2 cellular contexts compared by ENCODE assay signal in genomic region chr1:18419845-18420184, GRCh38.
TF ChIP-seq lines count a peak whose summit lies in the region.

No MANE protein-coding gene starts in this region.

TF ChIP-seq in GM23338, 12 proteins besides CTCF, POLR2A, EP300 and RAD21:
- TF ChIP-seq EZH2phosphoT487 (IDR thresholded peaks at IDR 0.05; ENCODE audit: unreplicated experiment) (no peak), ZNF331 (CRISPR knock-in tag; IDR thresholded peaks at IDR 0.05; ENCODE audit: low read depth) (no peak), NANOG (IDR thresholded peaks at IDR 0.05; ENCODE audit: borderline replicate concordance) (peak; percentile 9; the same call in 1 of the 2 replicates)
- TF ChIP-seq, protein P1, sequence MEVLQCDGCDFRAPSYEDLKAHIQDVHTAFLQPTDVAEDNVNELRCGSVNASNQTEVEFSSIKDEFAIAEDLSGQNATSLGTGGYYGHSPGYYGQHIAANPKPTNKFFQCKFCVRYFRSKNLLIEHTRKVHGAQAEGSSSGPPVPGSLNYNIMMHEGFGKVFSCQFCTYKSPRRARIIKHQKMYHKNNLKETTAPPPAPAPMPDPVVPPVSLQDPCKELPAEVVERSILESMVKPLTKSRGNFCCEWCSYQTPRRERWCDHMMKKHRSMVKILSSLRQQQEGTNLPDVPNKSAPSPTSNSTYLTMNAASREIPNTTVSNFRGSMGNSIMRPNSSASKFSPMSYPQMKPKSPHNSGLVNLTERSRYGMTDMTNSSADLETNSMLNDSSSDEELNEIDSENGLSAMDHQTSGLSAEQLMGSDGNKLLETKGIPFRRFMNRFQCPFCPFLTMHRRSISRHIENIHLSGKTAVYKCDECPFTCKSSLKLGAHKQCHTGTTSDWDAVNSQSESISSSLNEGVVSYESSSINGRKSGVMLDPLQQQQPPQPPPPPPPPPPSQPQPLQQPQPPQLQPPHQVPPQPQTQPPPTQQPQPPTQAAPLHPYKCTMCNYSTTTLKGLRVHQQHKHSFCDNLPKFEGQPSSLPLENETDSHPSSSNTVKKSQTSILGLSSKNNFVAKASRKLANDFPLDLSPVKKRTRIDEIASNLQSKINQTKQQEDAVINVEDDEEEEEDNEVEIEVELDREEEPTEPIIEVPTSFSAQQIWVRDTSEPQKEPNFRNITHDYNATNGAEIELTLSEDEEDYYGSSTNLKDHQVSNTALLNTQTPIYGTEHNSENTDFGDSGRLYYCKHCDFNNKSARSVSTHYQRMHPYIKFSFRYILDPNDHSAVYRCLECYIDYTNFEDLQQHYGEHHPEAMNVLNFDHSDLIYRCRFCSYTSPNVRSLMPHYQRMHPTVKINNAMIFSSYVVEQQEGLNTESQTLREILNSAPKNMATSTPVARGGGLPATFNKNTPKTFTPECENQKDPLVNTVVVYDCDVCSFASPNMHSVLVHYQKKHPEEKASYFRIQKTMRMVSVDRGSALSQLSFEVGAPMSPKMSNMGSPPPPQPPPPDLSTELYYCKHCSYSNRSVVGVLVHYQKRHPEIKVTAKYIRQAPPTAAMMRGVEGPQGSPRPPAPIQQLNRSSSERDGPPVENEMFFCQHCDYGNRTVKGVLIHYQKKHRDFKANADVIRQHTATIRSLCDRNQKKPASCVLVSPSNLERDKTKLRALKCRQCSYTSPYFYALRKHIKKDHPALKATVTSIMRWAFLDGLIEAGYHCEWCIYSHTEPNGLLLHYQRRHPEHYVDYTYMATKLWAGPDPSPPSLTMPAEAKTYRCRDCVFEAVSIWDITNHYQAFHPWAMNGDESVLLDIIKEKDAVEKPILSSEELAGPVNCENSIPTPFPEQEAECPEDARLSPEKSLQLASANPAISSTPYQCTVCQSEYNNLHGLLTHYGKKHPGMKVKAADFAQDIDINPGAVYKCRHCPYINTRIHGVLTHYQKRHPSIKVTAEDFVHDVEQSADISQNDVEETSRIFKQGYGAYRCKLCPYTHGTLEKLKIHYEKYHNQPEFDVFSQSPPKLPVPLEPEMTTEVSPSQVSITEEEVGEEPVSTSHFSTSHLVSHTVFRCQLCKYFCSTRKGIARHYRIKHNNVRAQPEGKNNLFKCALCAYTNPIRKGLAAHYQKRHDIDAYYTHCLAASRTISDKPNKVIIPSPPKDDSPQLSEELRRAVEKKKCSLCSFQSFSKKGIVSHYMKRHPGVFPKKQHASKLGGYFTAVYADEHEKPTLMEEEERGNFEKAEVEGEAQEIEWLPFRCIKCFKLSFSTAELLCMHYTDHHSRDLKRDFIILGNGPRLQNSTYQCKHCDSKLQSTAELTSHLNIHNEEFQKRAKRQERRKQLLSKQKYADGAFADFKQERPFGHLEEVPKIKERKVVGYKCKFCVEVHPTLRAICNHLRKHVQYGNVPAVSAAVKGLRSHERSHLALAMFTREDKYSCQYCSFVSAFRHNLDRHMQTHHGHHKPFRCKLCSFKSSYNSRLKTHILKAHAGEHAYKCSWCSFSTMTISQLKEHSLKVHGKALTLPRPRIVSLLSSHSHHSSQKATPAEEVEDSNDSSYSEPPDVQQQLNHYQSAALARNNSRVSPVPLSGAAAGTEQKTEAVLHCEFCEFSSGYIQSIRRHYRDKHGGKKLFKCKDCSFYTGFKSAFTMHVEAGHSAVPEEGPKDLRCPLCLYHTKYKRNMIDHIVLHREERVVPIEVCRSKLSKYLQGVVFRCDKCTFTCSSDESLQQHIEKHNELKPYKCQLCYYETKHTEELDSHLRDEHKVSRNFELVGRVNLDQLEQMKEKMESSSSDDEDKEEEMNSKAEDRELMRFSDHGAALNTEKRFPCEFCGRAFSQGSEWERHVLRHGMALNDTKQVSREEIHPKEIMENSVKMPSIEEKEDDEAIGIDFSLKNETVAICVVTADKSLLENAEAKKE (CRISPR knock-in tag; IDR thresholded peaks at IDR 0.05) = 0 out of 2 replicates have a peak, but pooled peaks have one; percentile 3

TF ChIP-seq in H1, 55 proteins besides CTCF, POLR2A, EP300 and RAD21:
- TF ChIP-seq KDM5A (IDR thresholded peaks at IDR 0.05; ENCODE audit: low read length) (no peak), HDAC2 (IDR thresholded peaks at IDR 0.05; ENCODE audit: borderline replicate concordance in 1 of 2, low read depth in 2 of 2, low read length in 2 of 2) (0 out of 4 replicates have a peak, but pooled peaks of 1 of the 2 experiments have one; percentile 3), JUND (IDR thresholded peaks at IDR 0.05; ENCODE audit: low read length) (no peak)
